ENCODE assay signal across 8 cellular contexts in genomic region chr12:72271401-72271740, GRCh38. TPM values are rescaled to one million over a fixed set of nuclear protein-coding genes. Genes with fewer than 3 reads are reported as not detected.
DNase-seq lines count a peak whose midpoint lies in the region; ATAC-seq and TF ChIP-seq lines count a peak whose summit lies in the region.

No MANE protein-coding gene starts in this region.

- no peaks in the 10 kb centered on the region for H3K36me3 Mint-ChIP-seq in activated CD8-positive, alpha-beta T cell treated with anti-CD3 and anti-CD28 coated beads for 36 hours (ENCODE audit: low read depth)
- H3K36me3 Mint-ChIP-seq in activated CD8-positive, alpha-beta T cell treated with anti-CD3 and anti-CD28 coated beads, Interleukin-2, amount 10 ng/mL, durations not matched to agents 7 days and 5 days (ENCODE audit: low read depth): peaks cover 4% of the 10 kb centered on the region
- H3K36me3 Mint-ChIP-seq in activated T-helper 17 cell treated with anti-CD3 and anti-CD28 coated beads, Interleukin-2, amount 50 U/mL, for 72 hours (ENCODE audit: low read depth): no peaks in the 10 kb centered on the region

- peak; percentile 1 for DNase-seq in activated CD8-positive, alpha-beta T cell treated with anti-CD3 and anti-CD28 coated beads for 36 hours
- no peak for DNase-seq in activated CD8-positive, alpha-beta T cell treated with anti-CD3 and anti-CD28 coated beads, Interleukin-2, amount 10 ng/mL, durations not matched to agents 7 days and 5 days
- DNase-seq in ascending aorta (ENCODE audit: low spot score in 2 of 2) (no peak), iPS DF 6.9 (ENCODE audit: low read depth, low spot score) (no peak), spleen (peak; percentile 50), T-helper 1 cell (no peak), GOT3 (lab: John Stamatoyannopoulos, UW) (no peak)

- H3K27ac ChIP-seq in ascending aorta: peak overlapping the region in 1 of 2 donors; percentile 76
- H3K27ac ChIP-seq in iPS DF 6.9 (ENCODE audit: low read length): no peak overlapping the region
- peak overlapping the region in 7 of 8 donors; percentile 41 to 72 (median 67) for H3K27ac ChIP-seq in spleen

- no peak overlapping the region for H3K27ac Mint-ChIP-seq in activated CD8-positive, alpha-beta T cell treated with anti-CD3 and anti-CD28 coated beads for 36 hours
- H3K27ac Mint-ChIP-seq in activated CD8-positive, alpha-beta T cell treated with anti-CD3 and anti-CD28 coated beads, Interleukin-2, amount 10 ng/mL, durations not matched to agents 7 days and 5 days: no peak overlapping the region
- no peak overlapping the region for H3K27ac Mint-ChIP-seq in activated T-helper 17 cell treated with anti-CD3 and anti-CD28 coated beads, Interleukin-2, amount 50 U/mL, for 72 hours

- intact Hi-C loops in activated CD8-positive, alpha-beta T cell treated with anti-CD3 and anti-CD28 coated beads for 36 hours (cut with micrococcal nuclease): loop anchor here (5.0 kb wide), 1 partner anchor 254 kb away; no protein-coding TSS in a partner anchor
- intact Hi-C loops in ascending aorta (cut with DNase I) (no loop called here), spleen (cut with DNase I; ENCODE audit: low total_unique reads) (no loop called here)

- peaks cover 0 to 9% of the 10 kb centered on the region in 2 donors for H3K4me1 ChIP-seq in ascending aorta
- no peaks in the 10 kb centered on the region for H3K4me1 ChIP-seq in iPS DF 6.9 (ENCODE audit: control insufficient read depth, insufficient read depth, low read length)
- peaks cover 0 to 40% (median 24%) of the 10 kb centered on the region in 6 donors for H3K4me1 ChIP-seq in spleen

- no peak for TF ChIP-seq CTCF in activated CD8-positive, alpha-beta T cell treated with anti-CD3 and anti-CD28 coated beads for 36 hours (IDR thresholded peaks at IDR 0.05)
- TF ChIP-seq CTCF in ascending aorta (IDR thresholded peaks at IDR 0.05): no peak
- no peak for TF ChIP-seq CTCF in spleen (IDR thresholded peaks at IDR 0.05 in 8 of 11, conservative IDR thresholded peaks at IDR 0.05 in 3 of 11)

- CTCF ChIA-PET in activated CD8-positive, alpha-beta T cell treated with anti-CD3 and anti-CD28 coated beads for 36 hours (lab: Charles Lee): no interaction called here
- CTCF ChIA-PET in activated CD8-positive, alpha-beta T cell treated with anti-CD3 and anti-CD28 coated beads, Interleukin-2, amount 10 ng/mL, durations not matched to agents 7 days and 5 days (lab: Charles Lee): no interaction called here

- ATAC-seq in activated CD8-positive, alpha-beta T cell treated with anti-CD3 and anti-CD28 coated beads for 36 hours: no peak
- no peak for ATAC-seq in activated CD8-positive, alpha-beta T cell treated with anti-CD3 and anti-CD28 coated beads, Interleukin-2, amount 10 ng/mL, durations not matched to agents 7 days and 5 days
- ATAC-seq in activated T-helper 17 cell treated with anti-CD3 and anti-CD28 coated beads, Interleukin-2, amount 50 U/mL, for 72 hours (replicated peaks): no peak

- H3K9me3 ChIP-seq in ascending aorta (no peaks in the 10 kb centered on the region), iPS DF 6.9 (ENCODE audit: control insufficient read depth, insufficient read depth, low read length) (no peaks in the 10 kb centered on the region), spleen (no peaks in the 10 kb centered on the region)

- peaks cover 4% of the 10 kb centered on the region for H3K4me1 Mint-ChIP-seq in activated CD8-positive, alpha-beta T cell treated with anti-CD3 and anti-CD28 coated beads for 36 hours (ENCODE audit: low read depth)
- H3K4me1 Mint-ChIP-seq in activated CD8-positive, alpha-beta T cell treated with anti-CD3 and anti-CD28 coated beads, Interleukin-2, amount 10 ng/mL, durations not matched to agents 7 days and 5 days (ENCODE audit: low read depth): peaks cover 6% of the 10 kb centered on the region
- H3K4me1 Mint-ChIP-seq in activated T-helper 17 cell treated with anti-CD3 and anti-CD28 coated beads, Interleukin-2, amount 50 U/mL, for 72 hours: no peaks in the 10 kb centered on the region

- H3K9me3 Mint-ChIP-seq in activated CD8-positive, alpha-beta T cell treated with anti-CD3 and anti-CD28 coated beads for 36 hours: no peaks in the 10 kb centered on the region
- no peaks in the 10 kb centered on the region for H3K9me3 Mint-ChIP-seq in activated CD8-positive, alpha-beta T cell treated with anti-CD3 and anti-CD28 coated beads, Interleukin-2, amount 10 ng/mL, durations not matched to agents 7 days and 5 days (ENCODE audit: insufficient read depth)
- no peaks in the 10 kb centered on the region for H3K9me3 Mint-ChIP-seq in activated T-helper 17 cell treated with anti-CD3 and anti-CD28 coated beads, Interleukin-2, amount 50 U/mL, for 72 hours

- no CpG with 5 or more reads among the region's 15 CpGs for whole genome bisulfite sequencing in iPS DF 6.9 (ENCODE audit: insufficient coverage, insufficient read length)
- WGBS in spleen, 5 donors: 2 to 7% (median 4%) methylated on average over 15 of the region's 15 CpGs

- H3K27me3 ChIP-seq in ascending aorta (peaks cover 4% of the 10 kb centered on the region), iPS DF 6.9 (ENCODE audit: control insufficient read depth, insufficient read depth, low read length) (peaks cover 18% of the 10 kb centered on the region), spleen (replicated peaks in 1 of 7) (peaks cover 0 to 74% (median 37%) of the 10 kb centered on the region in 7 donors)

- H3K27me3 Mint-ChIP-seq in activated CD8-positive, alpha-beta T cell treated with anti-CD3 and anti-CD28 coated beads for 36 hours: peaks cover 42% of the 10 kb centered on the region
- H3K27me3 Mint-ChIP-seq in activated CD8-positive, alpha-beta T cell treated with anti-CD3 and anti-CD28 coated beads, Interleukin-2, amount 10 ng/mL, durations not matched to agents 7 days and 5 days (ENCODE audit: low read depth): peaks cover 45% of the 10 kb centered on the region
- peaks cover 30% of the 10 kb centered on the region for H3K27me3 Mint-ChIP-seq in activated T-helper 17 cell treated with anti-CD3 and anti-CD28 coated beads, Interleukin-2, amount 50 U/mL, for 72 hours

- no peak overlapping the region for H3K4me3 Mint-ChIP-seq in activated CD8-positive, alpha-beta T cell treated with anti-CD3 and anti-CD28 coated beads for 36 hours
- no peak overlapping the region for H3K4me3 Mint-ChIP-seq in activated CD8-positive, alpha-beta T cell treated with anti-CD3 and anti-CD28 coated beads, Interleukin-2, amount 10 ng/mL, durations not matched to agents 7 days and 5 days
- H3K4me3 Mint-ChIP-seq in activated T-helper 17 cell treated with anti-CD3 and anti-CD28 coated beads, Interleukin-2, amount 50 U/mL, for 72 hours: no peak overlapping the region

- POLR2A ChIA-PET in activated CD8-positive, alpha-beta T cell treated with anti-CD3 and anti-CD28 coated beads for 36 hours (lab: Charles Lee): no interaction called here
- POLR2A ChIA-PET in activated CD8-positive, alpha-beta T cell treated with anti-CD3 and anti-CD28 coated beads, Interleukin-2, amount 10 ng/mL, durations not matched to agents 7 days and 5 days (lab: Charles Lee): no interaction called here

- H3K36me3 ChIP-seq in ascending aorta: no peaks in the 10 kb centered on the region
- H3K36me3 ChIP-seq in iPS DF 6.9 (ENCODE audit: control insufficient read depth, insufficient read depth, low read length): no peaks in the 10 kb centered on the region
- H3K36me3 ChIP-seq in spleen: no peaks in the 10 kb centered on the region

- H3K4me3 ChIP-seq in ascending aorta (peak overlapping the region; percentile 63 to 82), iPS DF 6.9 (ENCODE audit: low read length) (peak overlapping the region; percentile 42; the same call in 1 of the 2 replicates), spleen (peak overlapping the region; percentile 35 to 71 (median 47))

- TF ChIP-seq POLR2A in spleen (IDR thresholded peaks at IDR 0.05): no peak

RNA-seq across cellular contexts. Expression of gene TRHDE, which starts 0.8 kb away (rescaled TPM):
- total RNA-seq in activated CD8-positive, alpha-beta T cell treated with anti-CD3 and anti-CD28 coated beads for 36 hours: not detected
- total RNA-seq in activated CD8-positive, alpha-beta T cell treated with anti-CD3 and anti-CD28 coated beads, Interleukin-2, amount 10 ng/mL, durations not matched to agents 7 days and 5 days: not detected
- 34.0 TPM for total RNA-seq in ascending aorta
- 10 to 100 TPM in 6 of 7 donors, 1 to 10 TPM in 1; 8.6 to 32.7 (median 24.9) TPM for total RNA-seq in spleen
- polyA plus RNA-seq in spleen: under 1 TPM; 0.26 to 0.43 (median 0.42) TPM
- total RNA-seq in activated T-helper 17 cell treated with anti-CD3 and anti-CD28 coated beads, Interleukin-2, amount 50 U/mL, for 72 hours: not detected

Comparison
In these comparisons a context has a peak if more than half of its experiments do, and no peak if none do; other contexts are left out.
1. DNase-seq: peak in activated CD8-positive, alpha-beta T cell treated with anti-CD3 and anti-CD28 coated beads for 36 hours (single experiment) and spleen (single experiment); none in activated CD8-positive, alpha-beta T cell treated with anti-CD3 and anti-CD28 coated beads, Interleukin-2, amount 10 ng/mL, durations not matched to agents 7 days and 5 days (single experiment), ascending aorta (0 of 2), iPS DF 6.9 (single experiment), T-helper 1 cell (0 of 5) and GOT3 (single experiment).
2. RNA of gene TRHDE, which starts 0.8 kb away (total RNA-seq): 34.0 TPM in ascending aorta (single experiment) and 8.6 to 32.7 TPM in spleen; not detected in activated CD8-positive, alpha-beta T cell treated with anti-CD3 and anti-CD28 coated beads for 36 hours, not detected in activated CD8-positive, alpha-beta T cell treated with anti-CD3 and anti-CD28 coated beads, Interleukin-2, amount 10 ng/mL, durations not matched to agents 7 days and 5 days and not detected in activated T-helper 17 cell treated with anti-CD3 and anti-CD28 coated beads, Interleukin-2, amount 50 U/mL, for 72 hours; every median in the first group is over 4 times any median in the second.
3. Peak in every context shown above with its lines, with median percentiles within 50 percentile points of each other: H3K4me3 ChIP-seq.